26 cellular contexts compared by ENCODE assay signal in the genomic region with DNA sequence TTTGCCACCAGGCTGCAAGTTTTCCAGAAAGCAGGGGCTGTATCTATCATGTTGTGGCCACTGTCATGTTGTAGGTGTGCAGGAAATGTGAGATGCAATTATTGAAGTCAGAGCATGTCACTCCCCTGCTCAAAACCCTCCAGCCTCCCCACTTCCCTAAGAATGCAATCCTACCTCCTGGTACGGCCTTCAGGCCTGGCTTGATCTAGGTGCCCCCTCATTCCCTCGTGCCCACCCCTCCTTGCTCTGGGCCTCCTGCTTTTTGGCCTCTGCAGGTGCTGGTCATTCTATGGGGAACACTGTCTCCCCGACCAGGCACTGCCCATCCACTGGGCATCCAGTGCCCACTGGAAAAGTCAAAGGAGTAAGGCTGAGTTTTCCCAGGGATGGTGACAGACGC. TPM values are rescaled to one million over a fixed set of nuclear protein-coding genes. Genes with fewer than 3 reads are reported as not detected.
DNase-seq lines count a peak whose midpoint lies in the region; ATAC-seq and TF ChIP-seq lines count a peak whose summit lies in the region.
"Had no signal": no experiment of that assay in that cellular context is flagged by ENCODE, and none has a peak within 500 bp of the region (broad histone marks: within the 10 kb centered on the region; RNA-seq: fewer than 3 reads in every experiment).

No MANE protein-coding gene starts in this region.

- ATAC-seq in effector memory CD8-positive, alpha-beta T cell (replicated peaks), result no peak
- ATAC-seq in stimulated activated naive B cell treated with anti-CD40 and anti-IgM and Interleukin-4, amounts not matched to agents 10 μg/mL and 1 μg/mL and 100 μg/mL, for 72 hours (replicated peaks), result no peak
- ATAC-seq in left colon, result no peak
- no peak for ATAC-seq in GM21447 (IDR thresholded peaks at IDR 0.05; ENCODE audit: unreplicated experiment)
- ATAC-seq: left lung had no signal

- H3K4me1 Mint-ChIP-seq in activated naive CD8-positive, alpha-beta T cell (ENCODE audit: low read depth), result peaks cover 47% of the 10 kb centered on the region
- peaks cover 49% of the 10 kb centered on the region for H3K4me1 Mint-ChIP-seq in activated naive CD8-positive, alpha-beta T cell treated with anti-CD3 and anti-CD28 coated beads for 36 hours
- H3K4me1 Mint-ChIP-seq in effector memory CD8-positive, alpha-beta T cell (ENCODE audit: low read depth in 2 of 2), result peaks cover 27 to 29% of the 10 kb centered on the region in 2 donors
- H3K4me1 Mint-ChIP-seq in stimulated activated naive B cell treated with anti-CD40 and anti-IgM and Interleukin-4, amounts not matched to agents 10 μg/mL and 1 μg/mL and 100 μg/mL, for 72 hours, result peaks cover 34 to 72% of the 10 kb centered on the region in 2 donors
- H3K4me1 Mint-ChIP-seq: brain, neural crest cell had no signal

- peaks cover 2% of the 10 kb centered on the region for H3K36me3 Mint-ChIP-seq in activated naive CD8-positive, alpha-beta T cell
- H3K36me3 Mint-ChIP-seq in activated naive CD8-positive, alpha-beta T cell treated with anti-CD3 and anti-CD28 coated beads for 36 hours, result no peaks in the 10 kb centered on the region
- peaks cover 11% of the 10 kb centered on the region for H3K36me3 Mint-ChIP-seq in effector memory CD8-positive, alpha-beta T cell (ENCODE audit: insufficient read depth)
- H3K36me3 Mint-ChIP-seq in stimulated activated naive B cell treated with anti-CD40 and anti-IgM and Interleukin-4, amounts not matched to agents 10 μg/mL and 1 μg/mL and 100 μg/mL, for 72 hours, result peaks cover 5 to 11% of the 10 kb centered on the region in 2 donors

- H3K27me3 Mint-ChIP-seq in activated naive CD8-positive, alpha-beta T cell, result no peaks in the 10 kb centered on the region
- H3K27me3 Mint-ChIP-seq in activated naive CD8-positive, alpha-beta T cell treated with anti-CD3 and anti-CD28 coated beads for 36 hours, result no peaks in the 10 kb centered on the region
- no peaks in the 10 kb centered on the region for H3K27me3 Mint-ChIP-seq in effector memory CD8-positive, alpha-beta T cell
- no peaks in the 10 kb centered on the region for H3K27me3 Mint-ChIP-seq in stimulated activated naive B cell treated with anti-CD40 and anti-IgM and Interleukin-4, amounts not matched to agents 10 μg/mL and 1 μg/mL and 100 μg/mL, for 72 hours

- no peaks in the 10 kb centered on the region for H4K20me1 ChIP-seq in Loucy (ENCODE audit: insufficient read depth, low read length, poor library complexity, severe bottlenecking)

- H3F3A ChIP-seq in Loucy (ENCODE audit: low read depth), result no peaks in the 10 kb centered on the region

- H3K27ac Mint-ChIP-seq in activated naive CD8-positive, alpha-beta T cell, result peak overlapping the region; percentile 72
- no peak overlapping the region for H3K27ac Mint-ChIP-seq in activated naive CD8-positive, alpha-beta T cell treated with anti-CD3 and anti-CD28 coated beads for 36 hours
- peak overlapping the region; percentile 95 to 98 for H3K27ac Mint-ChIP-seq in effector memory CD8-positive, alpha-beta T cell
- peak overlapping the region; percentile 47 for H3K27ac Mint-ChIP-seq in stimulated activated naive B cell treated with anti-CD40 and anti-IgM and Interleukin-4, amounts not matched to agents 10 μg/mL and 1 μg/mL and 100 μg/mL, for 72 hours
- H3K27ac Mint-ChIP-seq: brain had no signal

- peaks cover 51% of the 10 kb centered on the region for H3K4me1 ChIP-seq in Loucy (ENCODE audit: insufficient read depth, low read length, poor library complexity, severe bottlenecking)
- H3K4me1 ChIP-seq: sigmoid colon had no signal

- H3K79me2 ChIP-seq in Loucy (ENCODE audit: insufficient read depth, low read length), result no peaks in the 10 kb centered on the region

- no peaks in the 10 kb centered on the region for H3K36me3 ChIP-seq in Loucy (ENCODE audit: insufficient read depth, low read length)
- H3K36me3 ChIP-seq: adrenal gland, left lung, sigmoid colon, transverse colon had no signal

- H2AFZ ChIP-seq in Loucy (ENCODE audit: low read length), result no peak overlapping the region

- intact Hi-C loops in left colon (cut with DNase I, micrococcal nuclease), result no loop called here

- H3K9ac ChIP-seq in Loucy (ENCODE audit: low read depth, low read length, poor library complexity, severe bottlenecking), result peak overlapping the region; percentile 78
- H3K9ac ChIP-seq: KMS-11 had no signal

- no peaks in the 10 kb centered on the region for H3K27me3 ChIP-seq in Loucy (ENCODE audit: insufficient read depth, low read length, poor library complexity, severe bottlenecking)
- H3K27me3 ChIP-seq: transverse colon had no signal

- H3K4me3 ChIP-seq in Loucy (ENCODE audit: low read length, poor library complexity, severe bottlenecking), result no peak overlapping the region
- H3K4me3 ChIP-seq: adrenal gland, left lung, sigmoid colon, transverse colon had no signal

- H3K9me3 ChIP-seq in Loucy (ENCODE audit: insufficient read depth, low read depth, low read length), result no peaks in the 10 kb centered on the region
- H3K9me3 ChIP-seq: adrenal gland, left lung, sigmoid colon, transverse colon had no signal

- H3K9me2 ChIP-seq in Loucy (replicated peaks; ENCODE audit: low read depth, low read length), result no peaks in the 10 kb centered on the region

- DNase-seq in activated naive CD8-positive, alpha-beta T cell treated with anti-CD3 and anti-CD28 coated beads for 36 hours, result no peak
- DNase-seq in effector memory CD8-positive, alpha-beta T cell, result no peak
- DNase-seq in stimulated activated naive B cell treated with anti-CD40 and anti-IgM and Interleukin-4, amounts not matched to agents 10 μg/mL and 1 μg/mL and 100 μg/mL, for 72 hours, result no peak
- no peak for DNase-seq in SW480 (ENCODE audit: low spot score)
- no peak for DNase-seq in left colon
- DNase-seq: adrenal gland; effector CD4-positive, alpha-beta T cell; erythroblast; foreskin fibroblast; HCEC 1CT; left lung; MV-4-11; NCI-H1694 treated with DMSO at 0.1 percent for 48 hours; NCI-H2171 treated with DMSO at 0.1 percent for 48 hours; NCI-H524 treated with DMSO at 0.1 percent for 48 hours; posterior cingulate gyrus; sigmoid colon; transverse colon had no signal

- no peaks in the 10 kb centered on the region for H3K9me3 Mint-ChIP-seq in activated naive CD8-positive, alpha-beta T cell (ENCODE audit: low read depth)
- peaks cover 1% of the 10 kb centered on the region for H3K9me3 Mint-ChIP-seq in activated naive CD8-positive, alpha-beta T cell treated with anti-CD3 and anti-CD28 coated beads for 36 hours
- no peaks in the 10 kb centered on the region for H3K9me3 Mint-ChIP-seq in effector memory CD8-positive, alpha-beta T cell
- H3K9me3 Mint-ChIP-seq in stimulated activated naive B cell treated with anti-CD40 and anti-IgM and Interleukin-4, amounts not matched to agents 10 μg/mL and 1 μg/mL and 100 μg/mL, for 72 hours, result peaks cover 0 to 2% of the 10 kb centered on the region in 2 donors
- H3K9me3 Mint-ChIP-seq: neural crest cell had no signal

- H3K4me3 Mint-ChIP-seq in activated naive CD8-positive, alpha-beta T cell, result peak overlapping the region; percentile 42
- H3K4me3 Mint-ChIP-seq in activated naive CD8-positive, alpha-beta T cell treated with anti-CD3 and anti-CD28 coated beads for 36 hours, result no peak overlapping the region
- H3K4me3 Mint-ChIP-seq in effector memory CD8-positive, alpha-beta T cell, result peak overlapping the region; percentile 67 to 83
- H3K4me3 Mint-ChIP-seq in stimulated activated naive B cell treated with anti-CD40 and anti-IgM and Interleukin-4, amounts not matched to agents 10 μg/mL and 1 μg/mL and 100 μg/mL, for 72 hours, result no peak overlapping the region
- H3K4me3 Mint-ChIP-seq: brain, neural crest cell had no signal

- no peak; the same call in 1 of the 2 replicates for TF ChIP-seq CTCF in Loucy (conservative IDR thresholded peaks at IDR 0.05; ENCODE audit: low read length)

- H3K4me2 ChIP-seq in Loucy (ENCODE audit: low read depth, low read length, poor library complexity, severe bottlenecking), result peak overlapping the region; percentile 85
- H3K4me2 ChIP-seq: KMS-11 had no signal

RNA-seq across cellular contexts. Expression of gene MATK, which starts 28.5 kb away (rescaled TPM):
- total RNA-seq in activated naive CD8-positive, alpha-beta T cell treated with anti-CD3 and anti-CD28 coated beads for 36 hours, result 10 to 100 TPM; 32.1 to 33.8 TPM
- 1 to 10 TPM; 1.5 to 2.4 TPM for total RNA-seq in left colon
- total RNA-seq: neural crest cell had no signal

RNA-seq across cellular contexts. Expression of gene RAX2, which starts 42.6 kb away (rescaled TPM):
- not detected for total RNA-seq in activated naive CD8-positive, alpha-beta T cell treated with anti-CD3 and anti-CD28 coated beads for 36 hours
- not detected for total RNA-seq in left colon
- total RNA-seq: activated CD8-positive, alpha-beta memory T cell treated with anti-CD3 and anti-CD28 coated beads for 36 hours; adrenal gland; left lung; neural crest cell; sigmoid colon; T-helper 2 cell treated with Interferon-gamma antibody and Interleukin-4, amounts not matched to agents 100 ng/mL and 5 ng/mL, for 36 hours; transverse colon had no signal

RNA-seq across cellular contexts. Expression of gene MRPL54, which starts 52.2 kb away (rescaled TPM):
- total RNA-seq in activated naive CD8-positive, alpha-beta T cell treated with anti-CD3 and anti-CD28 coated beads for 36 hours, result 10 to 100 TPM; 76.9 to 81.5 TPM
- total RNA-seq in left colon, result 10 to 100 TPM; 64.6 to 67.7 TPM

RNA-seq across cellular contexts. Expression of gene APBA3, which starts 53.2 kb away (rescaled TPM):
- 10 to 100 TPM; 21.4 to 21.9 TPM for total RNA-seq in activated naive CD8-positive, alpha-beta T cell treated with anti-CD3 and anti-CD28 coated beads for 36 hours
- total RNA-seq in left colon, result 10 to 100 TPM; 15.4 to 17.5 TPM

RNA-seq across cellular contexts. Expression of gene ZFR2, which starts 54.2 kb away (rescaled TPM):
- total RNA-seq in activated naive CD8-positive, alpha-beta T cell treated with anti-CD3 and anti-CD28 coated beads for 36 hours, result under 1 TPM; 0.54 to 0.84 TPM
- not detected for total RNA-seq in left colon
- total RNA-seq: transverse colon had no signal

Comparison
In these comparisons a context has a peak if more than half of its experiments do, and no peak if none do; other contexts are left out.
1. H3K4me3 Mint-ChIP-seq: peak in activated naive CD8-positive, alpha-beta T cell (single experiment) and effector memory CD8-positive, alpha-beta T cell (2 of 2); none in activated naive CD8-positive, alpha-beta T cell treated with anti-CD3 and anti-CD28 coated beads for 36 hours (single experiment) and stimulated activated naive B cell treated with anti-CD40 and anti-IgM and Interleukin-4, amounts not matched to agents 10 μg/mL and 1 μg/mL and 100 μg/mL, for 72 hours (0 of 2).
2. RNA of gene MATK, which starts 28.5 kb away (total RNA-seq): 32.1 to 33.8 TPM in activated naive CD8-positive, alpha-beta T cell treated with anti-CD3 and anti-CD28 coated beads for 36 hours; 1.5 to 2.4 TPM in left colon; every median in the first group is over 4 times any median in the second.